ENCODE assay signal across 18 cellular contexts in genomic region chr2:121506187-121506586, GRCh38. TPM values are rescaled to one million over a fixed set of nuclear protein-coding genes. Genes with fewer than 3 reads are reported as not detected.
DNase-seq lines count a peak whose midpoint lies in the region; ATAC-seq and TF ChIP-seq lines count a peak whose summit lies in the region.
"Had no signal": no experiment of that assay in that cellular context is flagged by ENCODE, and none has a peak within 500 bp of the region (broad histone marks: within the 10 kb centered on the region; RNA-seq: fewer than 3 reads in every experiment).

No MANE protein-coding gene starts in this region.

- no peak overlapping the region for H3K4me2 ChIP-seq in smooth muscle cell
- H3K4me2 ChIP-seq: A549, PC-9 had no signal

- H3K4me1 Mint-ChIP-seq in immature natural killer cell, result peaks cover 63 to 83% of the 10 kb centered on the region in 2 donors
- H3K4me1 Mint-ChIP-seq: CD14-positive monocyte had no signal

- H3K36me3 Mint-ChIP-seq in immature natural killer cell, result peaks cover 18 to 38% (median 30%) of the 10 kb centered on the region in 3 donors

- H3K27ac ChIP-seq in right atrium auricular region (no peak overlapping the region), RWPE1 (peak overlapping the region; percentile 59; the same call in 1 of the 2 replicates), smooth muscle cell (ENCODE audit: low read depth) (peak overlapping the region; percentile 96)
- H3K27ac ChIP-seq: A549, PC-9 had no signal

- peaks cover 0 to 2% (median 1%) of the 10 kb centered on the region in 3 donors for H3K27me3 Mint-ChIP-seq in immature natural killer cell (ENCODE audit: low read depth in 3 of 3)

- WGBS in smooth muscle cell (ENCODE audit: low lambda C conversion rate), result 98% methylated on average over 3 of the region's 3 CpGs

- no peak overlapping the region for H3K9ac ChIP-seq in smooth muscle cell (ENCODE audit: low read depth)

- TF ChIP-seq CTCF in right atrium auricular region (IDR thresholded peaks at IDR 0.05) (no peak), RWPE1 (conservative IDR thresholded peaks at IDR 0.05; ENCODE audit: low read depth) (no peak), smooth muscle cell (IDR thresholded peaks at IDR 0.05; ENCODE audit: borderline replicate concordance, insufficient read depth, poor library complexity, severe bottlenecking) (no peak)

- H3K79me2 ChIP-seq in smooth muscle cell (ENCODE audit: low read depth), result peaks cover 20% of the 10 kb centered on the region

- POLR2A ChIA-PET in RWPE1 (lab: Yijun Ruan, JAX; ENCODE audit: low non-redundant PET), result no interaction called here

- H3K4me1 ChIP-seq in right atrium auricular region (no peaks in the 10 kb centered on the region), smooth muscle cell (ENCODE audit: low read depth) (peaks cover 15% of the 10 kb centered on the region)

- H3K4me3 Mint-ChIP-seq in immature natural killer cell, result no peak overlapping the region
- H3K4me3 Mint-ChIP-seq: CD14-positive monocyte had no signal

- H3K4me3 ChIP-seq in right atrium auricular region (no peak overlapping the region), smooth muscle cell (no peak overlapping the region)
- H3K4me3 ChIP-seq: A549, PC-9 had no signal

- peak overlapping the region in 4 of 6 donors; percentile 40 to 52 (median 48) for H3K27ac Mint-ChIP-seq in immature natural killer cell
- H3K27ac Mint-ChIP-seq: CD14-positive monocyte had no signal

- ATAC-seq in Right ventricle myocardium superior (ENCODE audit: poor library complexity) (peak; percentile 41), HG02623 (IDR thresholded peaks at IDR 0.05; ENCODE audit: unreplicated experiment) (no peak)
- ATAC-seq: A549, HepG2 had no signal

- DNase-seq in Right ventricle myocardium superior (no peak), right atrium auricular region (ENCODE audit: low spot score) (no peak), RWPE1 (ENCODE audit: low spot score) (no peak), immature natural killer cell (no peak), smooth muscle cell (lab: John Stamatoyannopoulos, UW; ENCODE audit: unreplicated experiment) (no peak), NCI-H1417 treated with DMSO at 0.1 percent for 48 hours (lab: John Stamatoyannopoulos, UW) (no peak)
- DNase-seq: MM.1S, NCI-H1105, NCI-H187, NCI-H2171 treated with DMSO at 0.1 percent for 48 hours, NCI-H774, PC-9, SHP77 had no signal

- H4K20me1 ChIP-seq in smooth muscle cell (ENCODE audit: low read depth), result peaks cover 25% of the 10 kb centered on the region

- no peak overlapping the region for H2AFZ ChIP-seq in smooth muscle cell (ENCODE audit: low read depth)
- H2AFZ ChIP-seq: PC-9 had no signal

- no peaks in the 10 kb centered on the region for H3K9me3 Mint-ChIP-seq in immature natural killer cell

- H3F3A ChIP-seq in smooth muscle cell (ENCODE audit: low read depth), result no peaks in the 10 kb centered on the region

- CTCF ChIA-PET in RWPE1 (lab: Yijun Ruan, JAX), result interaction anchor here (0.6 to 0.7 kb wide), 2 partner anchors 116 to 356 kb away, joined by 3 read pairs; no protein-coding TSS in a partner anchor

- H3K9me3 ChIP-seq in right atrium auricular region (peaks cover 0 to 6% of the 10 kb centered on the region in 2 donors), smooth muscle cell (replicated peaks; ENCODE audit: low read depth) (no peaks in the 10 kb centered on the region)
- H3K9me3 ChIP-seq: A549 had no signal

- intact Hi-C loops in Right ventricle myocardium superior (cut with DNase I), result no loop called here

- H3K27me3 ChIP-seq in right atrium auricular region (no peaks in the 10 kb centered on the region), smooth muscle cell (ENCODE audit: low read depth) (no peaks in the 10 kb centered on the region)

- H3K36me3 ChIP-seq in right atrium auricular region, result peaks cover 18% of the 10 kb centered on the region
- no peaks in the 10 kb centered on the region for H3K36me3 ChIP-seq in smooth muscle cell (ENCODE audit: low read depth)

RNA-seq across cellular contexts. Expression of gene RNU4ATAC, which starts 24.5 kb away (rescaled TPM):
- total RNA-seq in Right ventricle myocardium superior (28.8 TPM), right atrium auricular region (not detected), smooth muscle cell (not detected in 2 replicates)
- polyA plus RNA-seq in immature natural killer cell (not detected), smooth muscle cell (13.5 and 20.4 TPM in 2 replicates)
- total RNA-seq: NCI-H460, PC-9 had no signal
- polyA plus RNA-seq: A549, CD14-positive monocyte, HepG2 had no signal

Comparison
In these comparisons a context has a peak if more than half of its experiments do, and no peak if none do; other contexts are left out.
1. RNA of gene RNU4ATAC, which starts 24.5 kb away (total RNA-seq): 28.8 TPM in Right ventricle myocardium superior (single experiment); not detected in right atrium auricular region and not detected in smooth muscle cell; every median in the first group is over 10 times any median in the second.
2. H3K27ac ChIP-seq: peak in RWPE1 (single experiment) and smooth muscle cell (single experiment); none in right atrium auricular region (0 of 2).